14 cellular contexts compared by ENCODE assay signal in genomic region chr20:32767418-32768198, GRCh38.
"Had no signal": no experiment of that assay in that cellular context is flagged by ENCODE, and none has a peak within 500 bp of the region (broad histone marks: within the 10 kb centered on the region; RNA-seq: fewer than 3 reads in every experiment).

No MANE protein-coding gene starts in this region.

- H3K4me3 ChIP-seq: heart left ventricle, lower lobe of right lung had no signal

- H3K4me3 Mint-ChIP-seq: activated T-helper 1 cell treated with anti-CD3 and anti-CD28 coated beads, Interleukin-12 subunit alpha, Interleukin-12 subunit beta, Interleukin-2, Interleukin-4 antibody, amounts not matched to agents 30 ng/mL and 10 ng/mL and 1 ng/mL, durations not matched to agents 14 hours and 24 hours and 36 hours; effector memory CD8-positive, alpha-beta T cell; stimulated activated effector memory CD8-positive, alpha-beta T cell treated with anti-CD3 and anti-CD28 coated beads, Interleukin-12 subunit alpha, Interleukin-12 subunit beta, amount 100 ng/mL, for 72 hours had no signal

- H3K9me3 Mint-ChIP-seq: activated T-helper 1 cell treated with anti-CD3 and anti-CD28 coated beads, Interleukin-12 subunit alpha, Interleukin-12 subunit beta, Interleukin-2, Interleukin-4 antibody, amounts not matched to agents 30 ng/mL and 10 ng/mL and 1 ng/mL, durations not matched to agents 14 hours and 24 hours and 36 hours; effector memory CD8-positive, alpha-beta T cell; stimulated activated effector memory CD8-positive, alpha-beta T cell treated with anti-CD3 and anti-CD28 coated beads, Interleukin-12 subunit alpha, Interleukin-12 subunit beta, amount 100 ng/mL, for 72 hours had no signal

- ATAC-seq: effector memory CD8-positive, alpha-beta T cell; heart left ventricle; left cardiac atrium; lower lobe of right lung; stimulated activated effector memory CD8-positive, alpha-beta T cell treated with anti-CD3 and anti-CD28 coated beads, Interleukin-12 subunit alpha, Interleukin-12 subunit beta, amount 100 ng/mL, for 72 hours had no signal

- H3K36me3 Mint-ChIP-seq: stimulated activated effector memory CD8-positive, alpha-beta T cell treated with anti-CD3 and anti-CD28 coated beads, Interleukin-12 subunit alpha, Interleukin-12 subunit beta, amount 100 ng/mL, for 72 hours had no signal

- H3K27ac Mint-ChIP-seq: activated T-helper 1 cell treated with anti-CD3 and anti-CD28 coated beads, Interleukin-12 subunit alpha, Interleukin-12 subunit beta, Interleukin-2, Interleukin-4 antibody, amounts not matched to agents 30 ng/mL and 10 ng/mL and 1 ng/mL, durations not matched to agents 14 hours and 24 hours and 36 hours; effector memory CD8-positive, alpha-beta T cell; stimulated activated effector memory CD8-positive, alpha-beta T cell treated with anti-CD3 and anti-CD28 coated beads, Interleukin-12 subunit alpha, Interleukin-12 subunit beta, amount 100 ng/mL, for 72 hours had no signal

- DNase-seq: activated CD4-positive, alpha-beta T cell treated with anti-CD3 and anti-CD28 coated beads, Interleukin-2, amount 50 U/mL, for 1 hour; activated CD8-positive, alpha-beta memory T cell treated with anti-CD3 and anti-CD28 coated beads for 24 hours; anterior cingulate cortex; brain microvascular endothelial cell; dermis blood vessel endothelial cell; effector memory CD8-positive, alpha-beta T cell; heart left ventricle; left cardiac atrium; lower lobe of right lung; stimulated activated CD4-positive, alpha-beta T cell treated with anti-CD3 and anti-CD28 coated beads, Interleukin-12 subunit alpha, Interleukin-12 subunit beta, amount 100 ng/mL, for 4 hours; stimulated activated CD4-positive, alpha-beta T cell treated with anti-CD3 and anti-CD28 coated beads, Interleukin-2, amount 100 ng/mL, for 24 hours had no signal

- H3K27ac ChIP-seq: brain microvascular endothelial cell, epithelial cell of prostate, heart left ventricle, lower lobe of right lung had no signal

- H3K9me3 ChIP-seq: heart left ventricle, lower lobe of right lung had no signal

- H3K36me3 ChIP-seq: brain microvascular endothelial cell, heart left ventricle, lower lobe of right lung had no signal

- H3K27me3 ChIP-seq: brain microvascular endothelial cell, heart left ventricle had no signal

- H3K27me3 Mint-ChIP-seq: effector memory CD8-positive, alpha-beta T cell had no signal
